17 cellular contexts compared by ENCODE assay signal in genomic region chr9:87610200-87611155, GRCh38.
A peak's percentile ranks its signal among the peaks of the same experiment; 100 is the strongest.
DNase-seq lines count a peak whose midpoint lies in the region; ATAC-seq and TF ChIP-seq lines count a peak whose summit lies in the region.
"Had no signal": no experiment of that assay in that cellular context is flagged by ENCODE, and none has a peak within 500 bp of the region (broad histone marks: within the 10 kb centered on the region; RNA-seq: fewer than 3 reads in every experiment).

No MANE protein-coding gene starts in this region.

- H4K8ac ChIP-seq in IMR-90 (ENCODE audit: low read depth in 2 of 2, low read length in 2 of 2) = no peak overlapping the region
- H4K8ac ChIP-seq in trophoblast cell (ENCODE audit: low read depth, low read length) = no peak overlapping the region

- H2AK5ac ChIP-seq in IMR-90 (ENCODE audit: low read depth, low read length) (no peak overlapping the region), trophoblast cell (ENCODE audit: low read length) (no peak overlapping the region)

- no peak overlapping the region for H2BK15ac ChIP-seq in IMR-90 (ENCODE audit: low read depth, low read length)

- peak; percentile 39 for DNase-seq in IMR-90
- no peak for DNase-seq in chondrocyte (ENCODE audit: low spot score)
- no peak for DNase-seq in left ventricle myocardium inferior
- peak in 1 of 2 donors; percentile 41 for DNase-seq in trophoblast cell
- DNase-seq in LoVo (ENCODE audit: low spot score) = no peak
- no peak for DNase-seq in amygdala (lab: John Stamatoyannopoulos, UW)
- no peak for DNase-seq in spleen
- DNase-seq: activated CD4-positive, CD25-positive, alpha-beta regulatory T cell; activated naive CD8-positive, alpha-beta T cell treated with anti-CD3 and anti-CD28 coated beads for 36 hours; EL; NCI-H1930; NCI-H510A; retina; stimulated activated CD4-positive, alpha-beta T cell treated with anti-CD3 and anti-CD28 coated beads, Interleukin-1b, Interleukin-23, amount 100 ng/mL, for 48 hours; T-helper 2 cell had no signal

- intact Hi-C loops in IMR-90 (cut with micrococcal nuclease) = no loop called here
- intact Hi-C loops in left ventricle myocardium inferior (cut with micrococcal nuclease) = no loop called here
- intact Hi-C loops in spleen (cut with DNase I; ENCODE audit: low total_unique reads) = no loop called here

- H3K27ac ChIP-seq in IMR-90 (ENCODE audit: insufficient read depth, low read length) = peak overlapping the region; percentile 54; the same call in 1 of the 2 replicates
- peak overlapping the region; percentile 61 for H3K27ac ChIP-seq in left ventricle myocardium inferior (replicated peaks)
- peak overlapping the region; percentile 66 for H3K27ac ChIP-seq in trophoblast cell (ENCODE audit: low read depth, low read length)
- peak overlapping the region in 3 of 8 donors; percentile 34 to 66 (median 43) for H3K27ac ChIP-seq in spleen

- H4K12ac ChIP-seq in trophoblast cell (ENCODE audit: low read depth, low read length) = no peak overlapping the region

- peaks cover 13% of the 10 kb centered on the region for H3K36me3 Mint-ChIP-seq in chondrocyte (ENCODE audit: low read depth)
- H3K36me3 Mint-ChIP-seq: activated naive CD8-positive, alpha-beta T cell treated with anti-CD3 and anti-CD28 coated beads for 36 hours had no signal

- H2BK12ac ChIP-seq in trophoblast cell (ENCODE audit: low read length) = no peak overlapping the region

- H2AFZ ChIP-seq in IMR-90 (replicated peaks; ENCODE audit: low read length, poor library complexity) (no peak overlapping the region), trophoblast cell (ENCODE audit: insufficient read depth, low read length, poor library complexity) (no peak overlapping the region)

- no peak overlapping the region for H3K4ac ChIP-seq in IMR-90 (ENCODE audit: low read depth, low read length)
- no peak overlapping the region for H3K4ac ChIP-seq in trophoblast cell (ENCODE audit: low read depth, low read length)

- no peak overlapping the region; the same call in 1 of the 2 replicates for H4K91ac ChIP-seq in IMR-90 (ENCODE audit: insufficient read depth, low read depth, low read length)
- H4K91ac ChIP-seq in trophoblast cell (ENCODE audit: low read depth, low read length) = no peak overlapping the region

- H3K4me1 ChIP-seq in IMR-90 (ENCODE audit: control insufficient read depth, insufficient read depth, low read length) = peaks cover 5% of the 10 kb centered on the region
- H3K4me1 ChIP-seq in left ventricle myocardium inferior = peaks cover 18% of the 10 kb centered on the region
- peaks cover 7 to 21% of the 10 kb centered on the region in 2 experiments for H3K4me1 ChIP-seq in trophoblast cell (ENCODE audit: control insufficient read depth in 1 of 2, insufficient read depth in 2 of 2, low read length in 2 of 2)
- H3K4me1 ChIP-seq in spleen = peaks cover 0 to 43% (median 6%) of the 10 kb centered on the region in 6 donors

- ATAC-seq in IMR-90 (ENCODE audit: low read depth) (peak; percentile 75), GM18519 (IDR thresholded peaks at IDR 0.05; ENCODE audit: low FRiP score, unreplicated experiment) (no peak)

- H3K36me3 ChIP-seq in IMR-90 (ENCODE audit: control insufficient read depth, insufficient read depth, low read length) (no peaks in the 10 kb centered on the region), left ventricle myocardium inferior (no peaks in the 10 kb centered on the region), trophoblast cell (ENCODE audit: control insufficient read depth in 1 of 2, insufficient read depth in 2 of 2, low read length in 2 of 2) (no peaks in the 10 kb centered on the region), spleen (peaks cover 0 to 9% (median 0%) of the 10 kb centered on the region in 6 donors)

- H2AK9ac ChIP-seq in IMR-90 (replicated peaks; ENCODE audit: low read depth, low read length, poor library complexity) = no peak overlapping the region

- H3K4me2 ChIP-seq in IMR-90 (ENCODE audit: low read depth, low read length) (no peak overlapping the region), trophoblast cell (ENCODE audit: low read length) (no peak overlapping the region)

- peaks cover 93% of the 10 kb centered on the region for H3K4me1 Mint-ChIP-seq in chondrocyte (ENCODE audit: low read depth)
- H3K4me1 Mint-ChIP-seq: central memory CD8-positive, alpha-beta T cell had no signal

- CTCF ChIA-PET in IMR-90 (lab: Yijun Ruan, JAX) = no interaction called here

- in situ Hi-C loops in IMR-90 (cut with MboI; ENCODE audit: low sequenced_read_pairs) = no loop called here

- peak overlapping the region; percentile 81 for H3K27ac Mint-ChIP-seq in chondrocyte (ENCODE audit: unreplicated experiment)
- H3K27ac Mint-ChIP-seq: activated naive CD8-positive, alpha-beta T cell treated with anti-CD3 and anti-CD28 coated beads for 36 hours had no signal

- no peaks in the 10 kb centered on the region for H3K9me3 ChIP-seq in IMR-90 (ENCODE audit: control insufficient read depth, insufficient read depth, low read length)
- no peaks in the 10 kb centered on the region for H3K9me3 ChIP-seq in left ventricle myocardium inferior (replicated peaks)
- no peaks in the 10 kb centered on the region for H3K9me3 ChIP-seq in trophoblast cell (ENCODE audit: insufficient read depth, low read depth, low read length)
- H3K9me3 ChIP-seq in spleen = peaks cover 0 to 13% (median 0%) of the 10 kb centered on the region in 8 donors

- no peak overlapping the region for H3K9ac ChIP-seq in IMR-90 (ENCODE audit: low read depth, low read length)
- H3K9ac ChIP-seq in trophoblast cell (ENCODE audit: low read length) = no peak overlapping the region

- H3K23ac ChIP-seq in IMR-90 (ENCODE audit: low read depth, low read length) (no peak overlapping the region), trophoblast cell (ENCODE audit: low read length) (no peak overlapping the region)

- 25% methylated on average over 2 of the region's 12 CpGs; no CpG with 5 or more reads in 1 of the 2 experiments for WGBS in IMR-90 (ENCODE audit: extremely low coverage in 2 of 2, insufficient read length in 1 of 2), 2 experiments
- no CpG with 5 or more reads among the region's 12 CpGs for WGBS in trophoblast cell (ENCODE audit: extremely low coverage, insufficient coverage, insufficient read length)
- WGBS in spleen, 5 donors = 86 to 94% (median 89%) methylated on average over 12 of the region's 12 CpGs

- H4K20me1 ChIP-seq in IMR-90 (ENCODE audit: insufficient read depth, low read length) = no peaks in the 10 kb centered on the region

- no peaks in the 10 kb centered on the region for H3K79me2 ChIP-seq in trophoblast cell (ENCODE audit: control insufficient read depth, insufficient read depth, low read length, poor library complexity)

- peak overlapping the region; percentile 20; the same call in 1 of the 2 replicates for H3K18ac ChIP-seq in IMR-90 (ENCODE audit: low read depth, low read length)
- no peak overlapping the region for H3K18ac ChIP-seq in trophoblast cell (ENCODE audit: low read length)

- dilution Hi-C loops in IMR-90 (cut with HindIII; ENCODE audit: low sequenced_read_pairs, unreplicated experiment) = no loop called here

- no peaks in the 10 kb centered on the region for H3K27me3 Mint-ChIP-seq in chondrocyte (ENCODE audit: low read depth)

- H4K5ac ChIP-seq in IMR-90 (ENCODE audit: low read depth, low read length) = peak overlapping the region; percentile 4; the same call in 1 of the 2 replicates

- H2BK20ac ChIP-seq in IMR-90 (ENCODE audit: low read depth, low read length) = no peak overlapping the region

- BruUV-seq in IMR-90 (replicated peaks; lab: Mats Ljungman, UMichigan) = no TSS peak

- H3K14ac ChIP-seq in IMR-90 (replicated peaks; ENCODE audit: low read depth, low read length) = no peak overlapping the region
- no peak overlapping the region for H3K14ac ChIP-seq in trophoblast cell (ENCODE audit: low read length)

- H3K9me3 Mint-ChIP-seq in chondrocyte (ENCODE audit: low read depth) = peaks cover 6% of the 10 kb centered on the region
- H3K9me3 Mint-ChIP-seq: central memory CD8-positive, alpha-beta T cell had no signal

- no peaks in the 10 kb centered on the region for H3K9me1 ChIP-seq in IMR-90 (ENCODE audit: insufficient read depth, low read length)

- H2BK5ac ChIP-seq in IMR-90 (ENCODE audit: low read depth, low read length, poor library complexity, severe bottlenecking) (no peak overlapping the region), trophoblast cell (ENCODE audit: low read depth, low read length, poor library complexity) (no peak overlapping the region)

- no peak overlapping the region for H3K4me3 Mint-ChIP-seq in chondrocyte (ENCODE audit: unreplicated experiment)
- H3K4me3 Mint-ChIP-seq: activated naive CD8-positive, alpha-beta T cell treated with anti-CD3 and anti-CD28 coated beads for 36 hours; central memory CD8-positive, alpha-beta T cell had no signal

- H3K56ac ChIP-seq in IMR-90 (ENCODE audit: extremely low read depth, insufficient read depth, low read length) = no peak overlapping the region

- POLR2A ChIA-PET in IMR-90 (lab: Charles Lee; ENCODE audit: unreplicated experiment) = no interaction called here

- H3K27me3 ChIP-seq in IMR-90 (ENCODE audit: control insufficient read depth, insufficient read depth, low read length) = peaks cover 2% of the 10 kb centered on the region; the same call in 1 of the 2 replicates
- H3K27me3 ChIP-seq in left ventricle myocardium inferior (ENCODE audit: low read depth) = no peaks in the 10 kb centered on the region
- no peaks in the 10 kb centered on the region for H3K27me3 ChIP-seq in trophoblast cell (ENCODE audit: insufficient read depth, low read length)
- peaks cover 0 to 7% (median 0%) of the 10 kb centered on the region in 7 donors for H3K27me3 ChIP-seq in spleen (replicated peaks in 1 of 7)

- TF ChIP-seq RAD21 in IMR-90 (IDR thresholded peaks at IDR 0.05; ENCODE audit: low read length) = no peak

- TF ChIP-seq CTCF in IMR-90 (conservative IDR thresholded peaks at IDR 0.05; ENCODE audit: low read depth, low read length) (no peak), chondrocyte (IDR thresholded peaks at IDR 0.05) (no peak), left ventricle myocardium inferior (IDR thresholded peaks at IDR 0.05; ENCODE audit: borderline replicate concordance) (no peak), spleen (IDR thresholded peaks at IDR 0.05 in 8 of 11, conservative IDR thresholded peaks at IDR 0.05 in 3 of 11) (no peak)

- H3K79me1 ChIP-seq in IMR-90 (ENCODE audit: low read depth in 1 of 2, low read length in 2 of 2) (no peaks in the 10 kb centered on the region), trophoblast cell (ENCODE audit: low read length) (peaks cover 3% of the 10 kb centered on the region)

- H3K4me3 ChIP-seq in IMR-90 (ENCODE audit: insufficient read depth, low read depth, low read length) = no peak overlapping the region
- no peak overlapping the region for H3K4me3 ChIP-seq in left ventricle myocardium inferior
- no peak overlapping the region for H3K4me3 ChIP-seq in trophoblast cell (ENCODE audit: low read depth, low read length)
- no peak overlapping the region for H3K4me3 ChIP-seq in spleen

- H2BK120ac ChIP-seq in IMR-90 (ENCODE audit: low read depth, low read length) (no peak overlapping the region), trophoblast cell (ENCODE audit: insufficient read depth, low read length, poor library complexity) (no peak overlapping the region)

- TF ChIP-seq POLR2A in IMR-90 (IDR thresholded peaks at IDR 0.05; ENCODE audit: low read depth, low read length) (no peak), spleen (IDR thresholded peaks at IDR 0.05) (no peak)

TF ChIP-seq in IMR-90, 13 proteins besides CTCF, POLR2A, EP300 and RAD21 (continues in another document):
- TF ChIP-seq MXI1 (IDR thresholded peaks at IDR 0.05; ENCODE audit: borderline replicate concordance, low read depth, low read length) (no peak), MAFK (IDR thresholded peaks at IDR 0.05; ENCODE audit: low read depth, low read length) (no peak)
